ENCODE assay signal across 8 cellular contexts in the genomic region with DNA sequence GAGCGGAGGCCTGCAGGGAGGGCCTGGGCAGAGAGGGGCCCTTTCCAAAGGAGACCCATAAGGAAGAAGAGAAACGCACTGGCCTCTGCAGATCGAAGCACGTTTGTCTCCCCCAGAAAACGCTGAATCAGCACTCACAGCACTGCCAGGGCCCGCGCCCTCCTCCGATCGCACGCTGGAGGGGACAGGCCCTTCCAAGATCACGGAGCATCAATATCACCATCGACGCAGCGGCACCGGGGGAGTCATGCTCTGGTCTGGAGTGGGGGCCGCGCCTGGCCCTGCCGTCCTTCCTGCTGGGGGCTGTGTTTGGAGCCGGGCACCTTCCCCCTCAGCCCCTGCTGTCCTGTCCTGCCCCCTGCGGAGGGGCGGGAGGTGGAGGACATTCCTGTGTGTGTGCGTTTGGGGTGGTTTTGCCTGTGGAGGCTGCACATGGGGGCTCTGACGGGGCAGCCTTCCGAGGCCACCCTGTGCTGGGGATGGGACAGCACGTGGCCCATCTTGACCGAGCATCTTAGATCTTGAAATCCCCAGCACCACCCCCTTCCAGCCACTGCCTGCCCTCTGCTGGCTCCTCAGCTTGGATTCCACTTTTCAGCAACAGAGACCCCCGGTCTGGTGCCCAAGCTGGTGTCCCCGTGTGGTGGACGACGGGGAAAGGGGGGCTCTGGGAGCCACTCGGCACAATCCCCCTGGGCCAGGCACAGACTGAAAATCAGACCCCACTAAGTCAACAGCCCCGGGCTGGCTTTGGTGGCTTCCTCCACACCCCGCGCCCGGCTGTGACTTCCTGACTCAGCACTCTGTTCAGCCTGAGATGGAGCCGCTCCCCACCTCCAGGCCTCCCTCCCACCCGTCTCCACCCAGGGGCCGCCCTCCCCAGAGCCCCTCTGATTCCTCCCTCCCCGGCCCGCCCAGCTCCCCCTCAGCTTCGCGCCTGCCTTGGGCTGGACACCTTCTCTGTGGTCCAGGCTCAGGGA. TPM values are rescaled to one million over a fixed set of nuclear protein-coding genes. Genes with fewer than 3 reads are reported as not detected.
A peak's percentile ranks its signal among the peaks of the same experiment; 100 is the strongest.
DNase-seq lines count a peak whose midpoint lies in the region; ATAC-seq, FAIRE-seq and TF ChIP-seq lines count a peak whose summit lies in the region.

No MANE protein-coding gene starts in this region.

- SMC1A ChIA-PET in GM12878 (lab: Charles Lee; ENCODE audit: uncharacterized antibody, unreplicated experiment): interaction anchor here (1.2 to 4.0 kb wide), 3 partner anchors 9 to 20 kb away, joined by 3 to 19 read pairs (median 6); partner anchors contain the start of gene NACC2

- peak; percentile 54 for FAIRE-seq in GM12878 (lab: Jason Lieb, UNC)

- in situ Hi-C loops in GM12878 (cut with MboI): no loop called here

- TF ChIP-seq POLR2A in GM12878 (IDR thresholded peaks at IDR 0.05; ENCODE audit: low read depth, low read length): no peak

- H3K4me3 ChIP-seq in OCI-LY1 (ENCODE audit: low read depth, low read length, poor library complexity, severe bottlenecking): peak overlapping the region; percentile 54
- peak overlapping the region; percentile 76 for H3K4me3 ChIP-seq in GM12878

- H3K36me3 ChIP-seq in OCI-LY1 (ENCODE audit: insufficient read depth, low read length) (peaks cover 10% of the 10 kb centered on the region; the same call in 1 of the 2 replicates), GM12878 (ENCODE audit: control insufficient read depth in 2 of 2, insufficient read depth in 2 of 2, low read length in 1 of 2) (no peaks in the 10 kb centered on the region; a peak in 1 of 4 replicates)

- H4K20me1 ChIP-seq in OCI-LY1 (ENCODE audit: insufficient read depth, low read length): no peaks in the 10 kb centered on the region
- no peaks in the 10 kb centered on the region for H4K20me1 ChIP-seq in GM12878 (ENCODE audit: control insufficient read depth, insufficient read depth)

- TSS peak; percentile 96 for BruUV-seq in GM12878 (replicated peaks; lab: Mats Ljungman, UMichigan)

- no peaks in the 10 kb centered on the region for H3K79me2 ChIP-seq in OCI-LY1 (ENCODE audit: insufficient read depth, low read length)
- H3K79me2 ChIP-seq in GM12878 (ENCODE audit: control insufficient read depth, insufficient read depth, low read length): peaks cover 19% of the 10 kb centered on the region

- H3K4me2 ChIP-seq in OCI-LY1 (ENCODE audit: low read length) (peak overlapping the region; percentile 64), GM12878 (ENCODE audit: control insufficient read depth, insufficient read depth) (peak overlapping the region; percentile 70)

- peak; percentile 34; the same call in 1 of the 2 replicates for TF ChIP-seq RAD21 in GM12878 (IDR thresholded peaks at IDR 0.05; ENCODE audit: insufficient read depth, low read depth, low read length)

- H2AFZ ChIP-seq in OCI-LY1 (ENCODE audit: low read length): no peak overlapping the region
- no peak overlapping the region; the same call in 1 of the 2 replicates for H2AFZ ChIP-seq in GM12878 (ENCODE audit: control insufficient read depth, low read depth, low read length)

- POLR2A ChIA-PET in GM12878 (lab: Charles Lee): interaction anchor here (0.8 to 4.0 kb wide), 6 partner anchors 8 to 150 kb away, joined by 3 to 28 read pairs (median 4); partner anchors contain the start of genes NACC2, TMEM250 and UBAC1

- H3K27me3 ChIP-seq in OCI-LY1 (ENCODE audit: insufficient read depth, low read length): no peaks in the 10 kb centered on the region
- no peaks in the 10 kb centered on the region for H3K27me3 ChIP-seq in GM12878 (replicated peaks in 1 of 2; ENCODE audit: control insufficient read depth in 2 of 2, insufficient read depth in 2 of 2, low read length in 1 of 2)

- peak; percentile 44 for ATAC-seq in GM12878

- H3K9me2 ChIP-seq in OCI-LY1 (ENCODE audit: low read depth, low read length): no peaks in the 10 kb centered on the region

- CTCF ChIA-PET in GM12878 (lab: Yijun Ruan, JAX): interaction anchor here (0.6 to 1.5 kb wide), 6 partner anchors 7 to 160 kb away, joined by 3 to 13 read pairs (median 6); no protein-coding TSS in a partner anchor

- H3K4me1 ChIP-seq in OCI-LY1 (ENCODE audit: insufficient read depth, low read length, severe bottlenecking): peaks cover 68% of the 10 kb centered on the region
- peaks cover 45% of the 10 kb centered on the region for H3K4me1 ChIP-seq in GM12878 (ENCODE audit: control insufficient read depth, insufficient read depth, low read length)

- RAD21 ChIA-PET in GM12878 (lab: Charles Lee; ENCODE audit: unreplicated experiment): interaction anchor here (0.6 to 6.6 kb wide), 5 partner anchors 8 to 150 kb away, joined by 4 to 52 read pairs (median 9); partner anchors contain the start of genes NACC2 and UBAC1

- intact Hi-C loops in GM12878 (cut with micrococcal nuclease; ENCODE audit: unreplicated experiment): no loop called here

- TF ChIP-seq CTCF in GM12874 (IDR thresholded peaks at IDR 0.05; ENCODE audit: insufficient read depth, low read depth, low read length) (peak; percentile 24), OCI-LY1 (IDR thresholded peaks at IDR 0.05; ENCODE audit: low read length) (0 out of 2 replicates have a peak, but pooled peaks have one; percentile 23), GM12878 (IDR thresholded peaks at IDR 0.05 in 2 of 3, conservative IDR thresholded peaks at IDR 0.05 in 1 of 3; ENCODE audit: control insufficient read depth in 2 of 3, extremely low read depth in 1 of 3, insufficient read depth in 1 of 3, low read depth in 3 of 3, low read length in 3 of 3) (peak; percentile 25 to 69 (median 44); a peak in 4 of 6 replicates)

- H3K27ac ChIP-seq in OCI-LY1 (ENCODE audit: low read depth, low read length, poor library complexity, severe bottlenecking) (peak overlapping the region; percentile 45), GM12878 (ENCODE audit: control insufficient read depth, insufficient read depth) (peak overlapping the region; percentile 77), substantia nigra (ENCODE audit: low read depth, low read length, poor library complexity, severe bottlenecking) (peak overlapping the region; percentile 68)

- no peak for TF ChIP-seq EP300 in GM12878 (IDR thresholded peaks at IDR 0.05; ENCODE audit: borderline replicate concordance in 1 of 2, control insufficient read depth in 1 of 2, low read depth in 2 of 2, low read length in 2 of 2)

- WGBS in GM12878 (ENCODE audit: insufficient coverage, insufficient replicate concordance, low lambda C conversion rate, missing lambda C conversion rate): 4% methylated on average over 32 of the region's 42 CpGs

- no peaks in the 10 kb centered on the region for H3F3A ChIP-seq in OCI-LY1 (ENCODE audit: insufficient read depth, low read length)

- DNase-seq in GM12878 (ENCODE audit: low read depth, low spot score) (no peak), left kidney (ENCODE audit: low read depth, low spot score) (peak; percentile 61), substantia nigra (lab: John Stamatoyannopoulos, UW) (peak in 3 of 49 donors; percentile 22 to 49 (median 30)), D341Med (ENCODE audit: low spot score) (no peak), COR-L47 (lab: John Stamatoyannopoulos, UW) (no peak), NCI-H2081 treated with DMSO at 0.1 percent for 48 hours (lab: John Stamatoyannopoulos, UW) (no peak)

- H3K9me3 ChIP-seq in OCI-LY1 (ENCODE audit: low read length): no peaks in the 10 kb centered on the region
- no peaks in the 10 kb centered on the region for H3K9me3 ChIP-seq in GM12878 (replicated peaks; ENCODE audit: control insufficient read depth, insufficient read depth, low read length)

- H3K9ac ChIP-seq in OCI-LY1 (ENCODE audit: low read length): peak overlapping the region; percentile 54
- peak overlapping the region; percentile 64 for H3K9ac ChIP-seq in GM12878 (ENCODE audit: control insufficient read depth, insufficient read depth, low read length)

TF ChIP-seq in GM12878, 131 proteins besides CTCF, POLR2A, EP300 and RAD21 (continues in another document):
- TF ChIP-seq SP1 (IDR thresholded peaks at IDR 0.05; ENCODE audit: low read depth, low read length) (no peak), RAD51 (IDR thresholded peaks at IDR 0.05) (peak; percentile 26; the same call in 1 of the 2 replicates)

RNA-seq across cellular contexts. Expression of gene TMEM250, which starts 8.3 kb away (rescaled TPM):
- total RNA-seq in GM12878 (2013; cell fraction: nucleolus; rRNA removed): 19.1 and 19.6 TPM in 2 replicates
- total RNA-seq in GM12878 (2014; rRNA removed) (30.1 and 39.9 TPM in 2 replicates), GM12878 (2014; rRNA removed; fragmentation: Illumina TruSeq; extraction: Trizol) (8.5 and 10.4 TPM in 2 replicates), GM12878 (2021) (33.4 and 38.4 TPM in 2 replicates)
- polyA plus RNA-seq in GM12878 (2011; ENCODE audit: low read depth): 3.5 TPM
- polyA plus RNA-seq in GM12878 (2011; rRNA removed) (3.5 and 6.2 TPM in 2 replicates), GM12878 (2014; fragmentation: Illumina TruSeq; extraction: Trizol) (2.6 and 6.7 TPM in 2 replicates), GM12878 (2014; fragmentation: Nextera tagmentation; extraction: Ambion mirVana) (1 to 10 TPM in 1 of 2 experiments, under 1 TPM in 1; 0.39 to 1.2 TPM), GM12878 (2014; rRNA removed) (25.4 and 27.5 TPM in 2 replicates), GM12878 (2016; fragmentation: Nextera tagmentation; extraction: Ambion mirVana) (10 to 100 TPM in 1 of 2 experiments, 1 to 10 TPM in 1; 6.2 to 16.6 TPM)
- 9.3 and 16.0 TPM in 2 replicates for polyA plus RNA-seq in GM12878 (2011; cell fraction: cytosol; rRNA removed)
- polyA plus RNA-seq in GM12878 (2011; cell fraction: nucleus; rRNA removed): 22.4 and 27.6 TPM in 2 replicates
- 9.7 and 11.4 TPM in 2 replicates for polyA plus RNA-seq in GM12878 (2012)
- polyA minus RNA-seq in GM12878 (2011; rRNA and poly(A)+ RNA removed): 5.5 and 13.3 TPM in 2 replicates
- polyA minus RNA-seq in GM12878 (2011; cell fraction: cytosol; rRNA and poly(A)+ RNA removed): 7.3 and 8.3 TPM in 2 replicates
- polyA minus RNA-seq in GM12878 (2011; cell fraction: nucleus; rRNA and poly(A)+ RNA removed): 12.8 and 25.1 TPM in 2 replicates

RNA-seq across cellular contexts. Expression of gene NACC2, which starts 15.3 kb away (rescaled TPM):
- 11.9 and 13.5 TPM in 2 replicates for total RNA-seq in GM12878 (2013; cell fraction: nucleolus; rRNA removed)
- total RNA-seq in GM12878 (2014; rRNA removed) (7.9 and 9.1 TPM in 2 replicates), GM12878 (2014; rRNA removed; fragmentation: Illumina TruSeq; extraction: Trizol) (3.5 and 3.8 TPM in 2 replicates), GM12878 (2021) (14.2 and 14.7 TPM in 2 replicates)
- 1.1 TPM for polyA plus RNA-seq in GM12878 (2011; ENCODE audit: low read depth)
- polyA plus RNA-seq in GM12878 (2011; rRNA removed) (3.5 and 5.4 TPM in 2 replicates), GM12878 (2014; fragmentation: Illumina TruSeq; extraction: Trizol) (2.0 and 3.1 TPM in 2 replicates), GM12878 (2014; fragmentation: Nextera tagmentation; extraction: Ambion mirVana) (1 to 10 TPM in 1 of 2 experiments, under 1 TPM in 1; 0.66 to 1.0 TPM), GM12878 (2014; rRNA removed) (7.5 and 9.4 TPM in 2 replicates), GM12878 (2016; fragmentation: Nextera tagmentation; extraction: Ambion mirVana) (1 to 10 TPM; 2.7 to 2.9 TPM)
- polyA plus RNA-seq in GM12878 (2011; cell fraction: cytosol; rRNA removed): 7.9 and 9.6 TPM in 2 replicates
- polyA plus RNA-seq in GM12878 (2011; cell fraction: nucleus; rRNA removed): 15.3 and 20.7 TPM in 2 replicates
- 3.8 and 4.4 TPM in 2 replicates for polyA plus RNA-seq in GM12878 (2012)
- polyA minus RNA-seq in GM12878 (2011; rRNA and poly(A)+ RNA removed): 11.8 and 12.6 TPM in 2 replicates
- polyA minus RNA-seq in GM12878 (2011; cell fraction: cytosol; rRNA and poly(A)+ RNA removed): 7.3 and 9.0 TPM in 2 replicates
- polyA minus RNA-seq in GM12878 (2011; cell fraction: nucleus; rRNA and poly(A)+ RNA removed): 3.5 and 7.1 TPM in 2 replicates
